In the genomic region with DNA sequence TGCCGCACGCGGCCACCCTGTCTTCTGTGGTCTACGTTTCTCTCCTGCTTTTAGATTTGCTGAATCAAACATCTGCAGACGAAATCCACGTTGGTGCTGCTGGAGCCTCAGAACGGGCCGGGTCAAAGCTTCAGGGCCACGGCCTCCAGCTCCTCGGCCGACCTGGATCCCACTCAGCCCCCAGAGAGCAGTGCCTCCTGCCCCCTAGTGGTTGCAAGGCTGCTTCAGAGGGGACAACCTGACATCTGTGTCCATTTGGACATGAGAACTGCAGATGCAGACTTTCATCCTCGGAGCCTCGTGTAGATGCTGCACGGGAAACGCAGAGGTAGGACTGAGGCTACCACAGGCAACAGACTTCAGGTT, we compare ENCODE assay signal across 9 cellular contexts. TPM values are rescaled to one million over a fixed set of nuclear protein-coding genes. Genes with fewer than 3 reads are reported as not detected.
DNase-seq lines count a peak whose midpoint lies in the region; ATAC-seq and TF ChIP-seq lines count a peak whose summit lies in the region.
"Had no signal": no experiment of that assay in that cellular context is flagged by ENCODE, and none has a peak within 500 bp of the region (broad histone marks: within the 10 kb centered on the region; RNA-seq: fewer than 3 reads in every experiment).

No MANE protein-coding gene starts in this region.

- H2AFZ ChIP-seq in OCI-LY7 (ENCODE audit: low read length): no peak overlapping the region

- H3K27ac Mint-ChIP-seq in activated CD8-positive, alpha-beta memory T cell treated with anti-CD3 and anti-CD28 coated beads, Interleukin-2, amount 10 ng/mL, durations not matched to agents 7 days and 5 days: no peak overlapping the region
- peak overlapping the region; percentile 95 for H3K27ac Mint-ChIP-seq in neural crest cell (ENCODE audit: unreplicated experiment)

- H3K4me3 ChIP-seq in OCI-LY7 (ENCODE audit: low read depth, low read length, poor library complexity, severe bottlenecking): no peak overlapping the region
- no peak overlapping the region for H3K4me3 ChIP-seq in epithelial cell of esophagus (ENCODE audit: low read length)

- no peak for ATAC-seq in activated CD8-positive, alpha-beta memory T cell treated with anti-CD3 and anti-CD28 coated beads, Interleukin-2, amount 10 ng/mL, durations not matched to agents 7 days and 5 days
- ATAC-seq in HG03520 (IDR thresholded peaks at IDR 0.05; ENCODE audit: unreplicated experiment): no peak

- TF ChIP-seq CTCF in OCI-LY7 (conservative IDR thresholded peaks at IDR 0.05; ENCODE audit: low read length) (peak; percentile 75), epithelial cell of esophagus (IDR thresholded peaks at IDR 0.05; ENCODE audit: insufficient read depth, low read depth, low read length, missing control alignments) (peak; percentile 37), neural crest cell (conservative IDR thresholded peaks at IDR 0.05) (peak; percentile 65)

- H3K36me3 Mint-ChIP-seq in activated CD8-positive, alpha-beta memory T cell treated with anti-CD3 and anti-CD28 coated beads, Interleukin-2, amount 10 ng/mL, durations not matched to agents 7 days and 5 days: peaks cover 49% of the 10 kb centered on the region
- peaks cover 28% of the 10 kb centered on the region for H3K36me3 Mint-ChIP-seq in neural crest cell (ENCODE audit: low read depth)

- H3K27ac ChIP-seq in OCI-LY7 (ENCODE audit: low read depth, low read length, poor library complexity, severe bottlenecking): no peak overlapping the region

- intact Hi-C loops in OCI-LY7 (cut with micrococcal nuclease; ENCODE audit: unreplicated experiment): loop anchor here (1.0 kb wide), 1 partner anchor 300 kb away; no protein-coding TSS in a partner anchor

- peaks cover 90% of the 10 kb centered on the region for H3K36me3 ChIP-seq in OCI-LY7 (ENCODE audit: insufficient read depth, low read length)

- no peaks in the 10 kb centered on the region for H3K4me1 ChIP-seq in OCI-LY7 (ENCODE audit: insufficient read depth, low read length, poor library complexity, severe bottlenecking)

- no peaks in the 10 kb centered on the region for H4K20me1 ChIP-seq in OCI-LY7 (ENCODE audit: insufficient read depth, low read length)

- no peak overlapping the region for H3K4me3 Mint-ChIP-seq in activated CD8-positive, alpha-beta memory T cell treated with anti-CD3 and anti-CD28 coated beads, Interleukin-2, amount 10 ng/mL, durations not matched to agents 7 days and 5 days
- peak overlapping the region; percentile 84 for H3K4me3 Mint-ChIP-seq in neural crest cell

- peaks cover 11% of the 10 kb centered on the region for H3K9me3 Mint-ChIP-seq in activated CD8-positive, alpha-beta memory T cell treated with anti-CD3 and anti-CD28 coated beads, Interleukin-2, amount 10 ng/mL, durations not matched to agents 7 days and 5 days (ENCODE audit: low read depth)
- H3K9me3 Mint-ChIP-seq in neural crest cell: peaks cover 9% of the 10 kb centered on the region

- H3K27me3 Mint-ChIP-seq in activated CD8-positive, alpha-beta memory T cell treated with anti-CD3 and anti-CD28 coated beads, Interleukin-2, amount 10 ng/mL, durations not matched to agents 7 days and 5 days: no peaks in the 10 kb centered on the region
- no peaks in the 10 kb centered on the region for H3K27me3 Mint-ChIP-seq in neural crest cell (ENCODE audit: low read depth)

- no peaks in the 10 kb centered on the region for H3K79me2 ChIP-seq in OCI-LY7 (ENCODE audit: insufficient read depth, low read depth, low read length)

- POLR2A ChIA-PET in OCI-LY7 (lab: Charles Lee): no interaction called here

- BruUV-seq in OCI-LY7 (replicated peaks; lab: Mats Ljungman, UMichigan): no TSS peak

- CTCF ChIA-PET in activated CD8-positive, alpha-beta memory T cell treated with anti-CD3 and anti-CD28 coated beads, Interleukin-2, amount 10 ng/mL, durations not matched to agents 7 days and 5 days (lab: Charles Lee): no interaction called here
- CTCF ChIA-PET in OCI-LY7 (lab: Charles Lee; ENCODE audit: unreplicated experiment): no interaction called here

- no peak overlapping the region for H3K4me2 ChIP-seq in OCI-LY7 (ENCODE audit: low read length)

- no peaks in the 10 kb centered on the region for H3K9me3 ChIP-seq in OCI-LY7 (ENCODE audit: low read length)

- no peaks in the 10 kb centered on the region for H3K9me2 ChIP-seq in OCI-LY7 (ENCODE audit: insufficient read depth, low read length)

- DNase-seq in activated CD8-positive, alpha-beta memory T cell treated with anti-CD3 and anti-CD28 coated beads, Interleukin-2, amount 50 U/mL, for 4 hours: peak; percentile 52
- no peak for DNase-seq in activated CD8-positive, alpha-beta memory T cell treated with anti-CD3 and anti-CD28 coated beads, Interleukin-2, amount 10 ng/mL, durations not matched to agents 7 days and 5 days
- DNase-seq in OCI-LY7 (ENCODE audit: low spot score) (peak; percentile 49), epithelial cell of esophagus (ENCODE audit: low read depth) (no peak), neural crest cell (ENCODE audit: low read depth, low spot score) (peak; percentile 58), DMS114 treated with DMSO at 0.1 percent for 48 hours (lab: John Stamatoyannopoulos, UW; ENCODE audit: unreplicated experiment) (no peak), EL (no peak)

- no peaks in the 10 kb centered on the region for H3K4me1 Mint-ChIP-seq in activated CD8-positive, alpha-beta memory T cell treated with anti-CD3 and anti-CD28 coated beads, Interleukin-2, amount 10 ng/mL, durations not matched to agents 7 days and 5 days
- H3K4me1 Mint-ChIP-seq in neural crest cell: peaks cover 5% of the 10 kb centered on the region

RNA-seq across cellular contexts. Expression of gene SLC6A3, which starts 23.0 kb away (rescaled TPM):
- total RNA-seq in activated CD8-positive, alpha-beta memory T cell treated with anti-CD3 and anti-CD28 coated beads, Interleukin-2, amount 10 ng/mL, durations not matched to agents 7 days and 5 days: under 1 TPM; 0.07 to 0.23 TPM
- total RNA-seq in OCI-LY7 (2014; rRNA removed; shearing (Covaris generic)): 0.05 TPM in 1 of 2 replicates, not detected in the other
- total RNA-seq in OCI-LY7 (2022) (not detected in 2 replicates), neural crest cell (0.16 and 0.27 TPM in 2 replicates)
- total RNA-seq: pulmonary artery endothelial cell had no signal

RNA-seq across cellular contexts. Expression of gene LPCAT1, which starts 55.5 kb away (rescaled TPM):
- total RNA-seq in activated CD8-positive, alpha-beta memory T cell treated with anti-CD3 and anti-CD28 coated beads, Interleukin-2, amount 10 ng/mL, durations not matched to agents 7 days and 5 days: 10 to 100 TPM; 83.8 to 85.3 TPM
- 47.7 and 69.1 TPM in 2 replicates for total RNA-seq in OCI-LY7 (2014; rRNA removed; shearing (Covaris generic))
- 57.3 and 63.6 TPM in 2 replicates for total RNA-seq in OCI-LY7 (2022)
- total RNA-seq in neural crest cell: 101 and 111 TPM in 2 replicates

Comparison
In these comparisons a context has a peak if more than half of its experiments do, and no peak if none do; other contexts are left out.
1. DNase-seq: peak in activated CD8-positive, alpha-beta memory T cell treated with anti-CD3 and anti-CD28 coated beads, Interleukin-2, amount 50 U/mL, for 4 hours (single experiment), OCI-LY7 (single experiment) and neural crest cell (single experiment); none in activated CD8-positive, alpha-beta memory T cell treated with anti-CD3 and anti-CD28 coated beads, Interleukin-2, amount 10 ng/mL, durations not matched to agents 7 days and 5 days (single experiment), epithelial cell of esophagus (single experiment), DMS114 treated with DMSO at 0.1 percent for 48 hours (single experiment) and EL (single experiment).
2. Peak in every context shown above with its lines, with median percentiles within 50 percentile points of each other: CTCF ChIP-seq.